In the genomic region with DNA sequence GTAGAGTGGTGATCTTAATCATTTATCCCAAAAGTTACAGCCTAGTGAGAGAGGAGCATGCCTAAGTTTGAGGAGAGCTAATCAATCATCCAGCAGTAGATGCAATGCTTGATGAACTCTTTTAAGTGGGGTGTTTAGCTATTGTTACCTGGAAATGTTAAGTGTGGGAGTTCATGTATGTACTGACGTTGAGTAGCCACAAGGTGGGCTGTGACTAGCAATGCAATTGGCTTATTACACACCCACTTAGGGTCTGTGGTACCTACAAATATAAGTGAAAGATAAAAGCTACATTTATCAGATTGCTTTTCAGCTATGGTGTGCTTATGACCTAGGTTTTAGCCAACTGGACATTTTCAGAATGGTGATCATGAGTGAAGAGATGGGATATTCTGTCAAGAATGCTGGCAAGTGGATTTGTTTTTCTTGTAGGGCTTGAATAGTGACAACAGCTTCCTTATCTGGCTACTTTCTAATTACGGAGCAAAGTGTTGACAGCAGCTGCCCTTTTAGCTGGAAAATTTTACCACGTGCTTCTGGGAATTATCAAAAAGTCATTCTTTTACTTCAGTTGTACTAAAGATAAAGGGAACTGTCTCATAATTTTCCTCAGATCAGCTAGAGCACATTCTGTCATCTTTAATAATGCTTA, we compare ENCODE assay signal across 1 cellular context.
TF ChIP-seq lines count a peak whose summit lies in the region.

No MANE protein-coding gene starts in this region.

TF ChIP-seq in H1, 55 proteins besides CTCF, POLR2A, EP300 and RAD21 (continued from another document):
- TF ChIP-seq CTBP2 (IDR thresholded peaks at IDR 0.05; ENCODE audit: borderline replicate concordance, insufficient read depth, insufficient read length, low read length): no peak
- TF ChIP-seq, protein P1, sequence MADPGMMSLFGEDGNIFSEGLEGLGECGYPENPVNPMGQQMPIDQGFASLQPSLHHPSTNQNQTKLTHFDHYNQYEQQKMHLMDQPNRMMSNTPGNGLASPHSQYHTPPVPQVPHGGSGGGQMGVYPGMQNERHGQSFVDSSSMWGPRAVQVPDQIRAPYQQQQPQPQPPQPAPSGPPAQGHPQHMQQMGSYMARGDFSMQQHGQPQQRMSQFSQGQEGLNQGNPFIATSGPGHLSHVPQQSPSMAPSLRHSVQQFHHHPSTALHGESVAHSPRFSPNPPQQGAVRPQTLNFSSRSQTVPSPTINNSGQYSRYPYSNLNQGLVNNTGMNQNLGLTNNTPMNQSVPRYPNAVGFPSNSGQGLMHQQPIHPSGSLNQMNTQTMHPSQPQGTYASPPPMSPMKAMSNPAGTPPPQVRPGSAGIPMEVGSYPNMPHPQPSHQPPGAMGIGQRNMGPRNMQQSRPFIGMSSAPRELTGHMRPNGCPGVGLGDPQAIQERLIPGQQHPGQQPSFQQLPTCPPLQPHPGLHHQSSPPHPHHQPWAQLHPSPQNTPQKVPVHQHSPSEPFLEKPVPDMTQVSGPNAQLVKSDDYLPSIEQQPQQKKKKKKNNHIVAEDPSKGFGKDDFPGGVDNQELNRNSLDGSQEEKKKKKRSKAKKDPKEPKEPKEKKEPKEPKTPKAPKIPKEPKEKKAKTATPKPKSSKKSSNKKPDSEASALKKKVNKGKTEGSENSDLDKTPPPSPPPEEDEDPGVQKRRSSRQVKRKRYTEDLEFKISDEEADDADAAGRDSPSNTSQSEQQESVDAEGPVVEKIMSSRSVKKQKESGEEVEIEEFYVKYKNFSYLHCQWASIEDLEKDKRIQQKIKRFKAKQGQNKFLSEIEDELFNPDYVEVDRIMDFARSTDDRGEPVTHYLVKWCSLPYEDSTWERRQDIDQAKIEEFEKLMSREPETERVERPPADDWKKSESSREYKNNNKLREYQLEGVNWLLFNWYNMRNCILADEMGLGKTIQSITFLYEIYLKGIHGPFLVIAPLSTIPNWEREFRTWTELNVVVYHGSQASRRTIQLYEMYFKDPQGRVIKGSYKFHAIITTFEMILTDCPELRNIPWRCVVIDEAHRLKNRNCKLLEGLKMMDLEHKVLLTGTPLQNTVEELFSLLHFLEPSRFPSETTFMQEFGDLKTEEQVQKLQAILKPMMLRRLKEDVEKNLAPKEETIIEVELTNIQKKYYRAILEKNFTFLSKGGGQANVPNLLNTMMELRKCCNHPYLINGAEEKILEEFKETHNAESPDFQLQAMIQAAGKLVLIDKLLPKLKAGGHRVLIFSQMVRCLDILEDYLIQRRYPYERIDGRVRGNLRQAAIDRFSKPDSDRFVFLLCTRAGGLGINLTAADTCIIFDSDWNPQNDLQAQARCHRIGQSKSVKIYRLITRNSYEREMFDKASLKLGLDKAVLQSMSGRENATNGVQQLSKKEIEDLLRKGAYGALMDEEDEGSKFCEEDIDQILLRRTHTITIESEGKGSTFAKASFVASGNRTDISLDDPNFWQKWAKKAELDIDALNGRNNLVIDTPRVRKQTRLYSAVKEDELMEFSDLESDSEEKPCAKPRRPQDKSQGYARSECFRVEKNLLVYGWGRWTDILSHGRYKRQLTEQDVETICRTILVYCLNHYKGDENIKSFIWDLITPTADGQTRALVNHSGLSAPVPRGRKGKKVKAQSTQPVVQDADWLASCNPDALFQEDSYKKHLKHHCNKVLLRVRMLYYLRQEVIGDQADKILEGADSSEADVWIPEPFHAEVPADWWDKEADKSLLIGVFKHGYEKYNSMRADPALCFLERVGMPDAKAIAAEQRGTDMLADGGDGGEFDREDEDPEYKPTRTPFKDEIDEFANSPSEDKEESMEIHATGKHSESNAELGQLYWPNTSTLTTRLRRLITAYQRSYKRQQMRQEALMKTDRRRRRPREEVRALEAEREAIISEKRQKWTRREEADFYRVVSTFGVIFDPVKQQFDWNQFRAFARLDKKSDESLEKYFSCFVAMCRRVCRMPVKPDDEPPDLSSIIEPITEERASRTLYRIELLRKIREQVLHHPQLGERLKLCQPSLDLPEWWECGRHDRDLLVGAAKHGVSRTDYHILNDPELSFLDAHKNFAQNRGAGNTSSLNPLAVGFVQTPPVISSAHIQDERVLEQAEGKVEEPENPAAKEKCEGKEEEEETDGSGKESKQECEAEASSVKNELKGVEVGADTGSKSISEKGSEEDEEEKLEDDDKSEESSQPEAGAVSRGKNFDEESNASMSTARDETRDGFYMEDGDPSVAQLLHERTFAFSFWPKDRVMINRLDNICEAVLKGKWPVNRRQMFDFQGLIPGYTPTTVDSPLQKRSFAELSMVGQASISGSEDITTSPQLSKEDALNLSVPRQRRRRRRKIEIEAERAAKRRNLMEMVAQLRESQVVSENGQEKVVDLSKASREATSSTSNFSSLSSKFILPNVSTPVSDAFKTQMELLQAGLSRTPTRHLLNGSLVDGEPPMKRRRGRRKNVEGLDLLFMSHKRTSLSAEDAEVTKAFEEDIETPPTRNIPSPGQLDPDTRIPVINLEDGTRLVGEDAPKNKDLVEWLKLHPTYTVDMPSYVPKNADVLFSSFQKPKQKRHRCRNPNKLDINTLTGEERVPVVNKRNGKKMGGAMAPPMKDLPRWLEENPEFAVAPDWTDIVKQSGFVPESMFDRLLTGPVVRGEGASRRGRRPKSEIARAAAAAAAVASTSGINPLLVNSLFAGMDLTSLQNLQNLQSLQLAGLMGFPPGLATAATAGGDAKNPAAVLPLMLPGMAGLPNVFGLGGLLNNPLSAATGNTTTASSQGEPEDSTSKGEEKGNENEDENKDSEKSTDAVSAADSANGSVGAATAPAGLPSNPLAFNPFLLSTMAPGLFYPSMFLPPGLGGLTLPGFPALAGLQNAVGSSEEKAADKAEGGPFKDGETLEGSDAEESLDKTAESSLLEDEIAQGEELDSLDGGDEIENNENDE (IDR thresholded peaks at IDR 0.05; ENCODE audit: insufficient replicate concordance, low read length): no peak
- TF ChIP-seq MAFK (IDR thresholded peaks at IDR 0.05; ENCODE audit: low read depth, low read length): no peak
- no peak for TF ChIP-seq NANOG (IDR thresholded peaks at IDR 0.05; ENCODE audit: insufficient read depth, low read depth, low read length, poor library complexity, severe bottlenecking)
- TF ChIP-seq YY1 (IDR thresholded peaks at IDR 0.05; ENCODE audit: low read depth, low read length): no peak
- no peak for TF ChIP-seq SP2 (IDR thresholded peaks at IDR 0.05; ENCODE audit: low read length)
- no peak for TF ChIP-seq RXRA (IDR thresholded peaks at IDR 0.05; ENCODE audit: insufficient read depth, low read depth, low read length)
- no peak for TF ChIP-seq ATF2 (IDR thresholded peaks at IDR 0.05; ENCODE audit: low read length)
- TF ChIP-seq SUZ12 (IDR thresholded peaks at IDR 0.05; ENCODE audit: low read length): no peak
- TF ChIP-seq HDAC2 (IDR thresholded peaks at IDR 0.05; ENCODE audit: borderline replicate concordance in 1 of 2, low read depth in 2 of 2, low read length in 2 of 2): no peak
- no peak for TF ChIP-seq POLR2AphosphoS5 (IDR thresholded peaks at IDR 0.05; ENCODE audit: low read depth, low read length)
- no peak for TF ChIP-seq CREB1 (IDR thresholded peaks at IDR 0.05)
- no peak for TF ChIP-seq SP4 (IDR thresholded peaks at IDR 0.05; ENCODE audit: low read length)
